In genomic region chr3:154356009-154356408, GRCh38 we compare ENCODE assay signal across 15 cellular contexts. TPM values are rescaled to one million over a fixed set of nuclear protein-coding genes. Genes with fewer than 3 reads are reported as not detected.
DNase-seq lines count a peak whose midpoint lies in the region; ATAC-seq and TF ChIP-seq lines count a peak whose summit lies in the region.
"Had no signal": no experiment of that assay in that cellular context is flagged by ENCODE, and none has a peak within 500 bp of the region (broad histone marks: within the 10 kb centered on the region; RNA-seq: fewer than 3 reads in every experiment).

No MANE protein-coding gene starts in this region.

- H3K4me1 ChIP-seq in Caco-2 (peaks cover 14% of the 10 kb centered on the region), RWPE2 (ENCODE audit: insufficient read depth, poor library complexity, severe bottlenecking) (no peaks in the 10 kb centered on the region)

- H3K36me3 Mint-ChIP-seq in Caco-2 (ENCODE audit: insufficient read depth, unreplicated experiment): no peaks in the 10 kb centered on the region
- H3K36me3 Mint-ChIP-seq: CD4-positive, CD25-positive, alpha-beta regulatory T cell had no signal

- no peaks in the 10 kb centered on the region for H3K27me3 Mint-ChIP-seq in Caco-2 (ENCODE audit: insufficient read depth, unreplicated experiment)
- H3K27me3 Mint-ChIP-seq: CD4-positive, CD25-positive, alpha-beta regulatory T cell had no signal

- H3K36me3 ChIP-seq in Caco-2 (ENCODE audit: control insufficient read depth, insufficient read depth, low read length): no peaks in the 10 kb centered on the region
- H3K36me3 ChIP-seq in RWPE2 (ENCODE audit: low read depth): no peaks in the 10 kb centered on the region
- no peaks in the 10 kb centered on the region for H3K36me3 ChIP-seq in MG63

- H3K9me3 ChIP-seq in Caco-2 (no peaks in the 10 kb centered on the region), RWPE2 (ENCODE audit: severe bottlenecking) (no peaks in the 10 kb centered on the region), MG63 (no peaks in the 10 kb centered on the region)

- H3K27ac ChIP-seq in RWPE2 (ENCODE audit: poor library complexity, severe bottlenecking): no peak overlapping the region
- H3K27ac ChIP-seq: SK-N-MC had no signal

- H3K4me1 Mint-ChIP-seq in Caco-2 (ENCODE audit: low read depth, unreplicated experiment): peaks cover 19% of the 10 kb centered on the region
- H3K4me1 Mint-ChIP-seq: CD4-positive, CD25-positive, alpha-beta regulatory T cell had no signal

- TF ChIP-seq CTCF in Caco-2 (IDR thresholded peaks at IDR 0.05; ENCODE audit: insufficient read depth in 1 of 2, low read depth in 1 of 2, low read length in 1 of 2, severe bottlenecking in 1 of 2, unreplicated experiment in 1 of 2) (no peak), RWPE2 (IDR thresholded peaks at IDR 0.05; ENCODE audit: poor library complexity, severe bottlenecking) (no peak)

- ATAC-seq in RWPE2 (ENCODE audit: low read depth) (peak; percentile 71; the same call in 2 of the 3 replicates), left colon (peak; percentile 54)
- ATAC-seq: K562 had no signal

- POLR2A ChIA-PET in Caco-2 (lab: Charles Lee): no interaction called here
- POLR2A ChIA-PET in HEK293T (lab: Yijun Ruan, JAX): no interaction called here

- H3K4me3 ChIP-seq in Caco-2 (ENCODE audit: low read depth, low read length) (no peak overlapping the region), RWPE2 (ENCODE audit: severe bottlenecking) (no peak overlapping the region), MG63 (no peak overlapping the region)
- H3K4me3 ChIP-seq: K562, SK-N-MC had no signal

- H3K4me3 Mint-ChIP-seq in Caco-2 (ENCODE audit: unreplicated experiment): no peak overlapping the region
- H3K4me3 Mint-ChIP-seq: CD4-positive, CD25-positive, alpha-beta regulatory T cell had no signal

- H3K27ac Mint-ChIP-seq in Caco-2 (ENCODE audit: unreplicated experiment): peak overlapping the region; percentile 33
- H3K27ac Mint-ChIP-seq: CD4-positive, CD25-positive, alpha-beta regulatory T cell had no signal

- DNase-seq in Caco-2: peak; percentile 51 to 52
- DNase-seq in HEK293T (ENCODE audit: extremely low spot score): no peak
- DNase-seq in RWPE2 (ENCODE audit: low spot score): no peak
- DNase-seq in left colon: no peak
- DNase-seq in T1000 (lab: John Stamatoyannopoulos, UW): no peak
- DNase-seq in NK-92 (lab: John Stamatoyannopoulos, UW; ENCODE audit: unreplicated experiment): no peak
- no peak for DNase-seq in GM03348 (ENCODE audit: low spot score)
- DNase-seq in MG63: no peak
- DNase-seq: CD4-positive, CD25-positive, alpha-beta regulatory T cell; NCI-H1105 treated with DMSO at 0.1 percent for 48 hours; NCI-H187 treated with DMSO at 0.1 percent for 48 hours; NCI-H510A treated with DMSO at 0.1 percent for 48 hours; T-helper 1 cell had no signal

- BruUV-seq in Caco-2 (replicated peaks; lab: Mats Ljungman, UMichigan): no TSS peak

- no peaks in the 10 kb centered on the region for H3K9me3 Mint-ChIP-seq in Caco-2 (ENCODE audit: unreplicated experiment)

- CTCF ChIA-PET in Caco-2 (lab: Charles Lee): no interaction called here
- CTCF ChIA-PET in HEK293T (lab: Yijun Ruan, JAX): no interaction called here

- no peaks in the 10 kb centered on the region for H3K27me3 ChIP-seq in Caco-2 (replicated peaks; ENCODE audit: control insufficient read depth, insufficient read depth, low read length)
- H3K27me3 ChIP-seq in RWPE2 (ENCODE audit: insufficient read depth, poor library complexity, severe bottlenecking): no peaks in the 10 kb centered on the region
- H3K27me3 ChIP-seq in MG63: no peaks in the 10 kb centered on the region; the same call in 1 of the 2 replicates

- intact Hi-C loops in Caco-2 (cut with micrococcal nuclease; ENCODE audit: unreplicated experiment): loop anchor here (1.0 kb wide), 1 partner anchor 34 kb away; no protein-coding TSS in a partner anchor
- intact Hi-C loops in left colon (cut with DNase I, micrococcal nuclease): no loop called here

TF ChIP-seq in HEK293T, 16 proteins besides CTCF, POLR2A, EP300 and RAD21:
- TF ChIP-seq PKNOX1 (IDR thresholded peaks at IDR 0.05): peak; percentile 75
- TF ChIP-seq SUZ12 (IDR thresholded peaks at IDR 0.05): no peak

RNA-seq across cellular contexts. Expression of gene DHX36, which starts 31.7 kb away (rescaled TPM):
- total RNA-seq in Caco-2 (2022) (76.4 and 87.3 TPM in 2 replicates), left colon (10 to 100 TPM; 41.0 to 47.6 TPM)
- total RNA-seq in MG63 (2014; rRNA removed; shearing (Covaris generic); ENCODE audit: low replicate concordance): 24.2 and 30.8 TPM in 2 replicates

Comparison
In these comparisons a context has a peak if more than half of its experiments do, and no peak if none do; other contexts are left out.
1. DNase-seq: peak in Caco-2 (2 of 2); none in HEK293T (single experiment), RWPE2 (single experiment), left colon (0 of 2), T1000 (single experiment), NK-92 (single experiment), GM03348 (single experiment) and MG63 (single experiment).